12 cellular contexts compared by ENCODE assay signal in genomic region chr2:187194049-187194448, GRCh38.
"Had no signal": no experiment of that assay in that cellular context is flagged by ENCODE, and none has a peak within 500 bp of the region (broad histone marks: within the 10 kb centered on the region; RNA-seq: fewer than 3 reads in every experiment).

No MANE protein-coding gene starts in this region.

- DNase-seq: activated CD4-positive, alpha-beta T cell treated with anti-CD3 and anti-CD28 coated beads, Interleukin-2, amount 50 U/mL, for 48 hours; activated CD4-positive, CD25-positive, alpha-beta regulatory T cell treated with anti-CD3 and anti-CD28 coated beads, Interleukin-2, amount 50 U/mL, for 72 hours; activated naive CD4-positive, alpha-beta T cell treated with anti-CD3 and anti-CD28 coated beads, Interleukin-2, amount 10 ng/mL, durations not matched to agents 7 days and 5 days; activated T-cell treated with anti-CD3 and anti-CD28 coated beads, Interleukin-2, amount 50 U/mL, for 1 hour; dermis blood vessel endothelial cell; heart left ventricle; immature natural killer cell; mesendoderm; natural killer cell; stimulated activated CD4-positive, alpha-beta T cell treated with anti-CD3 and anti-CD28 coated beads, Interleukin-15, amount 100 ng/mL, for 24 hours; stimulated activated CD4-positive, alpha-beta T cell treated with anti-CD3 and anti-CD28 coated beads, Interleukin-4, amount 100 ng/mL, for 1 hour; stimulated activated naive CD4-positive, alpha-beta T cell had no signal

- ATAC-seq: heart left ventricle, natural killer cell had no signal
